1 cellular context compared by ENCODE assay signal in the genomic region with DNA sequence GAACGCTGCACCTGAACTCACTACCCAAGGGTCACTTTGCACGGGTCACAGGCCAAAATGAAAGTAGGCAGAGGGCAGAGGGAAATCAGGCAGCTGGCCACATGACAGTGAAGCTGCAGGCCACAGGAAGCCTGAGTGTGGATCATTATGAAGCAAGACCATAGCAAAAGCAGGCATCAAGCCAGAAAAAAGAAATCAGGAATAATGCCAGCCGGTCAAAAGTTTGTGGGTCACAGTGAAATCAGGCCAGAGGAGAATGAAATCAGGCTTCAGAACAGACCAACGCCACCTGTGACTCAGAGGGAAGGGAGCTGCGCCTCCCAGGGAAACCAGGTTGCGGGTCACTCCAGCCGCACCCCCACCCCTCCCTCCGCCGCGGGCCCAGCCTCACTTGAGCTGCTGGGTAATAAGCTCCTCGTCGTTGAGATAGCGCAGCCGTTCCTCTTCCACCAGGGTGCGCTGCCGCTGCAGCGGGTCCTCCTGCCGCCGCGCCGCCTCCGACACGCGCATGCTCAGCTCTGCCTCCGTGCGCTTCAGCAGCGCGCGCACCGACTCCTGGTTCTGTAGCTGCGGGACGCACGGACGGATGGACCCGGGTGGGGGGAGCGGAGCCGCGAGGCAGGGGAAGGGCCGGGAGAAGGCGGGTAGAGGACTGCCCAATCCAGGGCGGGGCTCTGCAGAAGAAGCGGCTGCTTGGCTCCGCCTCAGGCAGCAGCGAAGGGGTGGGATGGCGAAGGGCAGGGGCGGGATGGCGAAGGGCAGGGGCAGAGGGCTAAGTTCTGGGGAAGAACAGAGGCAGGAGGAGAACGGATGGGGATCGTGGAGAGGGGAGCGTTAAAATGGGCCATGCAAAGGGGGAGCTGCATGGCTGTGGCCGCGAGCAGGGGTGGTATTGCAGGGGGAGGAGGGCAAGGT.
TF ChIP-seq lines count a peak whose summit lies in the region.

No MANE protein-coding gene starts in this region.

TF ChIP-seq in HepG2, 621 proteins besides CTCF, POLR2A, EP300 and RAD21 (continued from another document and continues in another):
- TF ChIP-seq, protein P1, sequence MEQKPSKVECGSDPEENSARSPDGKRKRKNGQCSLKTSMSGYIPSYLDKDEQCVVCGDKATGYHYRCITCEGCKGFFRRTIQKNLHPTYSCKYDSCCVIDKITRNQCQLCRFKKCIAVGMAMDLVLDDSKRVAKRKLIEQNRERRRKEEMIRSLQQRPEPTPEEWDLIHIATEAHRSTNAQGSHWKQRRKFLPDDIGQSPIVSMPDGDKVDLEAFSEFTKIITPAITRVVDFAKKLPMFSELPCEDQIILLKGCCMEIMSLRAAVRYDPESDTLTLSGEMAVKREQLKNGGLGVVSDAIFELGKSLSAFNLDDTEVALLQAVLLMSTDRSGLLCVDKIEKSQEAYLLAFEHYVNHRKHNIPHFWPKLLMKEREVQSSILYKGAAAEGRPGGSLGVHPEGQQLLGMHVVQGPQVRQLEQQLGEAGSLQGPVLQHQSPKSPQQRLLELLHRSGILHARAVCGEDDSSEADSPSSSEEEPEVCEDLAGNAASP (CRISPR knock-in tag; IDR thresholded peaks at IDR 0.05; ENCODE audit: borderline replicate concordance) = peak; percentile 38; the same call in 1 of the 2 replicates
- TF ChIP-seq SP140L (CRISPR knock-in tag; IDR thresholded peaks at IDR 0.05; ENCODE audit: borderline replicate concordance) (no peak), ZBTB7A (CRISPR knock-in tag; IDR thresholded peaks at IDR 0.05) (no peak), MIXL1 (CRISPR knock-in tag; IDR thresholded peaks at IDR 0.05) (0 out of 2 replicates have a peak, but pooled peaks have one; percentile 32), BRCA1 (CRISPR knock-in tag; IDR thresholded peaks at IDR 0.05) (no peak), SPEN (CRISPR knock-in tag; IDR thresholded peaks at IDR 0.05; ENCODE audit: low read depth) (peak; percentile 74), ZNF713 (CRISPR knock-in tag; IDR thresholded peaks at IDR 0.05) (0 out of 2 replicates have a peak, but pooled peaks have one; percentile 78), TOPORS (CRISPR knock-in tag; IDR thresholded peaks at IDR 0.05) (peak; percentile 67; the same call in 1 of the 2 replicates), MXD4 (CRISPR knock-in tag; IDR thresholded peaks at IDR 0.05) (no peak), RBFOX2 (IDR thresholded peaks at IDR 0.05; ENCODE audit: low read depth, low read length) (peak; percentile 60), NAIF1 (CRISPR knock-in tag; IDR thresholded peaks at IDR 0.05; ENCODE audit: borderline replicate concordance) (no peak), HNRNPL (IDR thresholded peaks at IDR 0.05; ENCODE audit: low read depth, low read length) (0 out of 2 replicates have a peak, but pooled peaks have one; percentile 38), ZNF317 (CRISPR knock-in tag; IDR thresholded peaks at IDR 0.05) (peak; percentile 67; the same call in 1 of the 2 replicates), RFXANK (CRISPR knock-in tag; IDR thresholded peaks at IDR 0.05) (no peak), PTBP1 (IDR thresholded peaks at IDR 0.05; ENCODE audit: low read depth, low read length, poor library complexity, severe bottlenecking) (no peak), RBAK (CRISPR knock-in tag; IDR thresholded peaks at IDR 0.05) (0 out of 2 replicates have a peak, but pooled peaks have one; percentile 40), TCF7L2 (IDR thresholded peaks at IDR 0.05; ENCODE audit: low read depth, low read length) (no peak), RXRA (CRISPR knock-in tag; IDR thresholded peaks at IDR 0.05) (no peak; the same call in 1 of the 2 replicates), ZKSCAN5 (CRISPR knock-in tag; IDR thresholded peaks at IDR 0.05) (no peak; the same call in 1 of the 2 replicates), ZFP62 (CRISPR knock-in tag; IDR thresholded peaks at IDR 0.05) (no peak), KDM6A (CRISPR knock-in tag; IDR thresholded peaks at IDR 0.05; ENCODE audit: low read depth) (0 out of 2 replicates have a peak, but pooled peaks have one; percentile 11), FOXK1 (CRISPR knock-in tag; IDR thresholded peaks at IDR 0.05; ENCODE audit: borderline replicate concordance, low read depth) (peak; percentile 32; the same call in 1 of the 2 replicates), ZNF567 (CRISPR knock-in tag; IDR thresholded peaks at IDR 0.05; ENCODE audit: borderline replicate concordance) (peak; percentile 81; the same call in 1 of the 2 replicates), ZNF12 (CRISPR knock-in tag; IDR thresholded peaks at IDR 0.05) (peak; percentile 53; the same call in 1 of the 2 replicates), TARDBP (CRISPR knock-in tag; IDR thresholded peaks at IDR 0.05) (peak; percentile 80), ZNF101 (CRISPR knock-in tag; IDR thresholded peaks at IDR 0.05; ENCODE audit: borderline replicate concordance, low read depth) (no peak), ZNF225 (CRISPR knock-in tag; IDR thresholded peaks at IDR 0.05) (peak; percentile 70; the same call in 1 of the 2 replicates), ZNF558 (CRISPR knock-in tag; IDR thresholded peaks at IDR 0.05; ENCODE audit: borderline replicate concordance) (no peak), RXRB (CRISPR knock-in tag; IDR thresholded peaks at IDR 0.05; ENCODE audit: borderline replicate concordance) (peak; percentile 50; the same call in 1 of the 2 replicates), HNRNPK (IDR thresholded peaks at IDR 0.05; ENCODE audit: low read depth, low read length, poor library complexity, severe bottlenecking) (peak; percentile 95), TBX3 (IDR thresholded peaks at IDR 0.05; ENCODE audit: borderline replicate concordance) (no peak), KDM3A (CRISPR knock-in tag; IDR thresholded peaks at IDR 0.05; ENCODE audit: low read depth) (peak; percentile 98)
- TF ChIP-seq, protein P2, sequence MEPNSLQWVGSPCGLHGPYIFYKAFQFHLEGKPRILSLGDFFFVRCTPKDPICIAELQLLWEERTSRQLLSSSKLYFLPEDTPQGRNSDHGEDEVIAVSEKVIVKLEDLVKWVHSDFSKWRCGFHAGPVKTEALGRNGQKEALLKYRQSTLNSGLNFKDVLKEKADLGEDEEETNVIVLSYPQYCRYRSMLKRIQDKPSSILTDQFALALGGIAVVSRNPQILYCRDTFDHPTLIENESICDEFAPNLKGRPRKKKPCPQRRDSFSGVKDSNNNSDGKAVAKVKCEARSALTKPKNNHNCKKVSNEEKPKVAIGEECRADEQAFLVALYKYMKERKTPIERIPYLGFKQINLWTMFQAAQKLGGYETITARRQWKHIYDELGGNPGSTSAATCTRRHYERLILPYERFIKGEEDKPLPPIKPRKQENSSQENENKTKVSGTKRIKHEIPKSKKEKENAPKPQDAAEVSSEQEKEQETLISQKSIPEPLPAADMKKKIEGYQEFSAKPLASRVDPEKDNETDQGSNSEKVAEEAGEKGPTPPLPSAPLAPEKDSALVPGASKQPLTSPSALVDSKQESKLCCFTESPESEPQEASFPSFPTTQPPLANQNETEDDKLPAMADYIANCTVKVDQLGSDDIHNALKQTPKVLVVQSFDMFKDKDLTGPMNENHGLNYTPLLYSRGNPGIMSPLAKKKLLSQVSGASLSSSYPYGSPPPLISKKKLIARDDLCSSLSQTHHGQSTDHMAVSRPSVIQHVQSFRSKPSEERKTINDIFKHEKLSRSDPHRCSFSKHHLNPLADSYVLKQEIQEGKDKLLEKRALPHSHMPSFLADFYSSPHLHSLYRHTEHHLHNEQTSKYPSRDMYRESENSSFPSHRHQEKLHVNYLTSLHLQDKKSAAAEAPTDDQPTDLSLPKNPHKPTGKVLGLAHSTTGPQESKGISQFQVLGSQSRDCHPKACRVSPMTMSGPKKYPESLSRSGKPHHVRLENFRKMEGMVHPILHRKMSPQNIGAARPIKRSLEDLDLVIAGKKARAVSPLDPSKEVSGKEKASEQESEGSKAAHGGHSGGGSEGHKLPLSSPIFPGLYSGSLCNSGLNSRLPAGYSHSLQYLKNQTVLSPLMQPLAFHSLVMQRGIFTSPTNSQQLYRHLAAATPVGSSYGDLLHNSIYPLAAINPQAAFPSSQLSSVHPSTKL (CRISPR knock-in tag; IDR thresholded peaks at IDR 0.05) = peak; percentile 64
- TF ChIP-seq, protein P3, sequence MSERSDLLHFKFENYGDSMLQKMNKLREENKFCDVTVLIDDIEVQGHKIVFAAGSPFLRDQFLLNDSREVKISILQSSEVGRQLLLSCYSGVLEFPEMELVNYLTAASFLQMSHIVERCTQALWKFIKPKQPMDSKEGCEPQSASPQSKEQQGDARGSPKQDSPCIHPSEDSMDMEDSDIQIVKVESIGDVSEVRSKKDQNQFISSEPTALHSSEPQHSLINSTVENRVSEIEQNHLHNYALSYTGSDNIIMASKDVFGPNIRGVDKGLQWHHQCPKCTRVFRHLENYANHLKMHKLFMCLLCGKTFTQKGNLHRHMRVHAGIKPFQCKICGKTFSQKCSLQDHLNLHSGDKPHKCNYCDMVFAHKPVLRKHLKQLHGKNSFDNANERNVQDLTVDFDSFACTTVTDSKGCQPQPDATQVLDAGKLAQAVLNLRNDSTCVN (CRISPR knock-in tag; IDR thresholded peaks at IDR 0.05; ENCODE audit: borderline replicate concordance) = 0 out of 2 replicates have a peak, but pooled peaks have one; percentile 48
- TF ChIP-seq, protein P4, sequence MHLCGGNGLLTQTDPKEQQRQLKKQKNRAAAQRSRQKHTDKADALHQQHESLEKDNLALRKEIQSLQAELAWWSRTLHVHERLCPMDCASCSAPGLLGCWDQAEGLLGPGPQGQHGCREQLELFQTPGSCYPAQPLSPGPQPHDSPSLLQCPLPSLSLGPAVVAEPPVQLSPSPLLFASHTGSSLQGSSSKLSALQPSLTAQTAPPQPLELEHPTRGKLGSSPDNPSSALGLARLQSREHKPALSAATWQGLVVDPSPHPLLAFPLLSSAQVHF (CRISPR knock-in tag; IDR thresholded peaks at IDR 0.05) = no peak
- TF ChIP-seq, protein P5, sequence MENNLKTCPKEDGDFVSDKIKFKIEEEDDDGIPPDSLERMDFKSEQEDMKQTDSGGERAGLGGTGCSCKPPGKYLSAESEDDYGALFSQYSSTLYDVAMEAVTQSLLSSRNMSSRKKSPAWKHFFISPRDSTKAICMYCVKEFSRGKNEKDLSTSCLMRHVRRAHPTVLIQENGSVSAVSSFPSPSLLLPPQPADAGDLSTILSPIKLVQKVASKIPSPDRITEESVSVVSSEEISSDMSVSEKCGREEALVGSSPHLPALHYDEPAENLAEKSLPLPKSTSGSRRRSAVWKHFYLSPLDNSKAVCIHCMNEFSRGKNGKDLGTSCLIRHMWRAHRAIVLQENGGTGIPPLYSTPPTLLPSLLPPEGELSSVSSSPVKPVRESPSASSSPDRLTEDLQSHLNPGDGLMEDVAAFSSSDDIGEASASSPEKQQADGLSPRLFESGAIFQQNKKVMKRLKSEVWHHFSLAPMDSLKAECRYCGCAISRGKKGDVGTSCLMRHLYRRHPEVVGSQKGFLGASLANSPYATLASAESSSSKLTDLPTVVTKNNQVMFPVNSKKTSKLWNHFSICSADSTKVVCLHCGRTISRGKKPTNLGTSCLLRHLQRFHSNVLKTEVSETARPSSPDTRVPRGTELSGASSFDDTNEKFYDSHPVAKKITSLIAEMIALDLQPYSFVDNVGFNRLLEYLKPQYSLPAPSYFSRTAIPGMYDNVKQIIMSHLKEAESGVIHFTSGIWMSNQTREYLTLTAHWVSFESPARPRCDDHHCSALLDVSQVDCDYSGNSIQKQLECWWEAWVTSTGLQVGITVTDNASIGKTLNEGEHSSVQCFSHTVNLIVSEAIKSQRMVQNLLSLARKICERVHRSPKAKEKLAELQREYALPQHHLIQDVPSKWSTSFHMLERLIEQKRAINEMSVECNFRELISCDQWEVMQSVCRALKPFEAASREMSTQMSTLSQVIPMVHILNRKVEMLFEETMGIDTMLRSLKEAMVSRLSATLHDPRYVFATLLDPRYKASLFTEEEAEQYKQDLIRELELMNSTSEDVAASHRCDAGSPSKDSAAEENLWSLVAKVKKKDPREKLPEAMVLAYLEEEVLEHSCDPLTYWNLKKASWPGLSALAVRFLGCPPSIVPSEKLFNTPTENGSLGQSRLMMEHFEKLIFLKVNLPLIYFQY (CRISPR knock-in tag; IDR thresholded peaks at IDR 0.05; ENCODE audit: borderline replicate concordance) = peak; percentile 90
- TF ChIP-seq, protein P6, sequence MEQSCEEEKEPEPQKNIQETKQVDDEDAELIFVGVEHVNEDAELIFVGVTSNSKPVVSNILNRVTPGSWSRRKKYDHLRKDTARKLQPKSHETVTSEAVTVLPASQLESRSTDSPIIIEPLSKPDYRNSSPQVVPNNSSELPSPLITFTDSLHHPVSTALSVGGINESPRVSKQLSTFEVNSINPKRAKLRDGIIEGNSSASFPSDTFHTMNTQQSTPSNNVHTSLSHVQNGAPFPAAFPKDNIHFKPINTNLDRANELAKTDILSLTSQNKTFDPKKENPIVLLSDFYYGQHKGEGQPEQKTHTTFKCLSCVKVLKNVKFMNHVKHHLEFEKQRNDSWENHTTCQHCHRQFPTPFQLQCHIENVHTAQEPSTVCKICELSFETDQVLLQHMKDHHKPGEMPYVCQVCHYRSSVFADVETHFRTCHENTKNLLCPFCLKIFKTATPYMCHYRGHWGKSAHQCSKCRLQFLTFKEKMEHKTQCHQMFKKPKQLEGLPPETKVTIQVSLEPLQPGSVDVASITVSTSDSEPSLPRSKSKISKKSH (CRISPR knock-in tag; IDR thresholded peaks at IDR 0.05; ENCODE audit: borderline replicate concordance) = no peak
- TF ChIP-seq, protein P7, sequence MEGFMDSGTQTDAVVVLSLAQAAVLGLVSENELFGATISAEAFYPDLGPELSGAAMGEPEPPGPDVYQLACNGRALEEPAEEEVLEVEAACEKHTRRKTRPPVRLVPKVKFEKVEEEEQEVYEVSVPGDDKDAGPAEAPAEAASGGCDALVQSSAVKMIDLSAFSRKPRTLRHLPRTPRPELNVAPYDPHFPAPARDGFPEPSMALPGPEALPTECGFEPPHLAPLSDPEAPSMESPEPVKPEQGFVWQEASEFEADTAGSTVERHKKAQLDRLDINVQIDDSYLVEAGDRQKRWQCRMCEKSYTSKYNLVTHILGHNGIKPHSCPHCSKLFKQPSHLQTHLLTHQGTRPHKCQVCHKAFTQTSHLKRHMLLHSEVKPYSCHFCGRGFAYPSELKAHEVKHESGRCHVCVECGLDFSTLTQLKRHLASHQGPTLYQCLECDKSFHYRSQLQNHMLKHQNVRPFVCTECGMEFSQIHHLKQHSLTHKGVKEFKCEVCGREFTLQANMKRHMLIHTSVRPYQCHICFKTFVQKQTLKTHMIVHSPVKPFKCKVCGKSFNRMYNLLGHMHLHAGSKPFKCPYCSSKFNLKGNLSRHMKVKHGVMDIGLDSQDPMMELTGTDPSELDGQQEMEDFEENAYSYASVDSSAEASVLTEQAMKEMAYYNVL (CRISPR knock-in tag; IDR thresholded peaks at IDR 0.05; ENCODE audit: borderline replicate concordance) = peak; percentile 31
- TF ChIP-seq, protein P8, sequence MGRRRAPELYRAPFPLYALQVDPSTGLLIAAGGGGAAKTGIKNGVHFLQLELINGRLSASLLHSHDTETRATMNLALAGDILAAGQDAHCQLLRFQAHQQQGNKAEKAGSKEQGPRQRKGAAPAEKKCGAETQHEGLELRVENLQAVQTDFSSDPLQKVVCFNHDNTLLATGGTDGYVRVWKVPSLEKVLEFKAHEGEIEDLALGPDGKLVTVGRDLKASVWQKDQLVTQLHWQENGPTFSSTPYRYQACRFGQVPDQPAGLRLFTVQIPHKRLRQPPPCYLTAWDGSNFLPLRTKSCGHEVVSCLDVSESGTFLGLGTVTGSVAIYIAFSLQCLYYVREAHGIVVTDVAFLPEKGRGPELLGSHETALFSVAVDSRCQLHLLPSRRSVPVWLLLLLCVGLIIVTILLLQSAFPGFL (CRISPR knock-in tag; IDR thresholded peaks at IDR 0.05) = no peak
- TF ChIP-seq, protein P9, sequence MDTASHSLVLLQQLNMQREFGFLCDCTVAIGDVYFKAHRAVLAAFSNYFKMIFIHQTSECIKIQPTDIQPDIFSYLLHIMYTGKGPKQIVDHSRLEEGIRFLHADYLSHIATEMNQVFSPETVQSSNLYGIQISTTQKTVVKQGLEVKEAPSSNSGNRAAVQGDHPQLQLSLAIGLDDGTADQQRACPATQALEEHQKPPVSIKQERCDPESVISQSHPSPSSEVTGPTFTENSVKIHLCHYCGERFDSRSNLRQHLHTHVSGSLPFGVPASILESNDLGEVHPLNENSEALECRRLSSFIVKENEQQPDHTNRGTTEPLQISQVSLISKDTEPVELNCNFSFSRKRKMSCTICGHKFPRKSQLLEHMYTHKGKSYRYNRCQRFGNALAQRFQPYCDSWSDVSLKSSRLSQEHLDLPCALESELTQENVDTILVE (CRISPR knock-in tag; IDR thresholded peaks at IDR 0.05) = peak; percentile 87
